14 cellular contexts compared by ENCODE assay signal in genomic region chr19:19485998-19486290, GRCh38. TPM values are rescaled to one million over a fixed set of nuclear protein-coding genes. Genes with fewer than 3 reads are reported as not detected.
A peak's percentile ranks its signal among the peaks of the same experiment; 100 is the strongest.
DNase-seq lines count a peak whose midpoint lies in the region; ATAC-seq and TF ChIP-seq lines count a peak whose summit lies in the region.
"Had no signal": no experiment of that assay in that cellular context is flagged by ENCODE, and none has a peak within 500 bp of the region (broad histone marks: within the 10 kb centered on the region; RNA-seq: fewer than 3 reads in every experiment).

No MANE protein-coding gene starts in this region.

- no peaks in the 10 kb centered on the region for H3K27me3 Mint-ChIP-seq in T-cell

- no peaks in the 10 kb centered on the region for H3K9me3 Mint-ChIP-seq in T-cell
- no peaks in the 10 kb centered on the region for H3K9me3 Mint-ChIP-seq in stimulated activated effector memory CD8-positive, alpha-beta T cell treated with anti-CD3 and anti-CD28 coated beads, Interleukin-12 subunit alpha, Interleukin-12 subunit beta, amount 100 ng/mL, for 72 hours

- H2AFZ ChIP-seq in hepatocyte, result no peak overlapping the region

- peaks cover 8% of the 10 kb centered on the region for H3K36me3 Mint-ChIP-seq in T-cell
- peaks cover 53% of the 10 kb centered on the region for H3K36me3 Mint-ChIP-seq in stimulated activated effector memory CD8-positive, alpha-beta T cell treated with anti-CD3 and anti-CD28 coated beads, Interleukin-12 subunit alpha, Interleukin-12 subunit beta, amount 100 ng/mL, for 72 hours

- peaks cover 63% of the 10 kb centered on the region for H3K79me2 ChIP-seq in hepatocyte

- H3K27ac Mint-ChIP-seq in T-cell, result peak overlapping the region; percentile 95 to 99
- H3K27ac Mint-ChIP-seq in stimulated activated effector memory CD8-positive, alpha-beta T cell treated with anti-CD3 and anti-CD28 coated beads, Interleukin-12 subunit alpha, Interleukin-12 subunit beta, amount 100 ng/mL, for 72 hours, result peak overlapping the region; percentile 97

- CTCF ChIA-PET in T-cell (lab: Charles Lee), result no interaction called here

- no peak overlapping the region for H3K4me3 Mint-ChIP-seq in T-cell
- H3K4me3 Mint-ChIP-seq in stimulated activated effector memory CD8-positive, alpha-beta T cell treated with anti-CD3 and anti-CD28 coated beads, Interleukin-12 subunit alpha, Interleukin-12 subunit beta, amount 100 ng/mL, for 72 hours, result no peak overlapping the region

- H3K4me2 ChIP-seq in hepatocyte, result no peak overlapping the region

- no peak for ATAC-seq in T-cell (replicated peaks in 1 of 4)
- ATAC-seq in stimulated activated effector memory CD8-positive, alpha-beta T cell treated with anti-CD3 and anti-CD28 coated beads, Interleukin-12 subunit alpha, Interleukin-12 subunit beta, amount 100 ng/mL, for 72 hours, result no peak
- ATAC-seq in GM18498 (IDR thresholded peaks at IDR 0.05; ENCODE audit: unreplicated experiment), result no peak
- ATAC-seq: foreskin keratinocyte had no signal

- DNase-seq in left ventricle myocardium inferior (no peak), right atrium auricular region (ENCODE audit: low spot score) (no peak), T-cell (no peak), hepatocyte (ENCODE audit: low spot score) (no peak), occipital lobe (lab: John Stamatoyannopoulos, UW) (no peak)
- DNase-seq in stimulated activated effector memory CD8-positive, alpha-beta T cell treated with anti-CD3 and anti-CD28 coated beads, Interleukin-12 subunit alpha, Interleukin-12 subunit beta, amount 100 ng/mL, for 72 hours (ENCODE audit: low spot score in 2 of 2), result no peak
- DNase-seq in stimulated activated CD8-positive, alpha-beta memory T cell treated with anti-CD3 and anti-CD28 coated beads, Interleukin-4, amount 100 ng/mL, for 48 hours, result no peak
- DNase-seq: activated gamma-delta T cell; effector CD8-positive, alpha-beta T cell; NCI-H526 treated with DMSO at 0.1 percent for 48 hours; RPMI8226 had no signal

- H3K9me2 ChIP-seq in hepatocyte (replicated peaks; ENCODE audit: insufficient read depth), result no peaks in the 10 kb centered on the region

- no peaks in the 10 kb centered on the region for H4K20me1 ChIP-seq in hepatocyte (ENCODE audit: insufficient read depth, poor library complexity, severe bottlenecking)

- H3K9me3 ChIP-seq in left ventricle myocardium inferior (replicated peaks) (no peaks in the 10 kb centered on the region), right atrium auricular region (no peaks in the 10 kb centered on the region), hepatocyte (ENCODE audit: low read depth) (no peaks in the 10 kb centered on the region)
- H3K9me3 ChIP-seq: suprapubic skin had no signal

- H3K27me3 ChIP-seq in left ventricle myocardium inferior (ENCODE audit: low read depth), result no peaks in the 10 kb centered on the region
- no peaks in the 10 kb centered on the region for H3K27me3 ChIP-seq in right atrium auricular region
- no peaks in the 10 kb centered on the region for H3K27me3 ChIP-seq in hepatocyte
- H3K27me3 ChIP-seq: foreskin keratinocyte, suprapubic skin had no signal

- intact Hi-C loops in left ventricle myocardium inferior (cut with micrococcal nuclease), result no loop called here

- H3K4me1 Mint-ChIP-seq in T-cell, result peaks cover 64 to 75% (median 70%) of the 10 kb centered on the region in 3 donors
- peaks cover 76% of the 10 kb centered on the region for H3K4me1 Mint-ChIP-seq in stimulated activated effector memory CD8-positive, alpha-beta T cell treated with anti-CD3 and anti-CD28 coated beads, Interleukin-12 subunit alpha, Interleukin-12 subunit beta, amount 100 ng/mL, for 72 hours

- POLR2A ChIA-PET in T-cell (lab: Charles Lee), result no interaction called here

- TF ChIP-seq CTCF in left ventricle myocardium inferior (IDR thresholded peaks at IDR 0.05; ENCODE audit: borderline replicate concordance) (no peak), right atrium auricular region (IDR thresholded peaks at IDR 0.05) (no peak), hepatocyte (IDR thresholded peaks at IDR 0.05; ENCODE audit: poor library complexity) (no peak)

- H3K27ac ChIP-seq in left ventricle myocardium inferior (replicated peaks) (peak overlapping the region; percentile 51), right atrium auricular region (no peak overlapping the region), hepatocyte (peak overlapping the region; percentile 66)
- H3K27ac ChIP-seq: foreskin keratinocyte, suprapubic skin had no signal

- 67% methylated on average over 5 of the region's 5 CpGs for WGBS in hepatocyte (ENCODE audit: low lambda C conversion rate, missing lambda C conversion rate)

- no peak overlapping the region for H3K4me3 ChIP-seq in left ventricle myocardium inferior
- H3K4me3 ChIP-seq in right atrium auricular region, result no peak overlapping the region
- no peak overlapping the region for H3K4me3 ChIP-seq in hepatocyte
- H3K4me3 ChIP-seq: suprapubic skin had no signal

- H3K4me1 ChIP-seq in left ventricle myocardium inferior (peaks cover 72% of the 10 kb centered on the region), right atrium auricular region (peaks cover 0 to 67% of the 10 kb centered on the region in 2 donors), hepatocyte (ENCODE audit: insufficient read depth) (peaks cover 64% of the 10 kb centered on the region)

- H3K36me3 ChIP-seq in left ventricle myocardium inferior, result no peaks in the 10 kb centered on the region
- H3K36me3 ChIP-seq in right atrium auricular region, result no peaks in the 10 kb centered on the region
- H3K36me3 ChIP-seq in hepatocyte (replicated peaks; ENCODE audit: insufficient read depth, low read depth), result no peaks in the 10 kb centered on the region

RNA-seq across cellular contexts. Expression of gene TSSK6, which starts 29.4 kb away (rescaled TPM):
- total RNA-seq in left ventricle myocardium inferior (0.77 TPM), right atrium auricular region (1 to 10 TPM; 1.2 to 1.3 TPM), T-cell (10 to 100 TPM in 3 of 5 donors, 1 to 10 TPM in 2; 3.9 to 13.0 (median 11.0) TPM), hepatocyte (0.87 and 1.1 TPM in 2 replicates), occipital lobe (1.2 TPM)
- 1.3 TPM in 1 of 2 replicates, not detected in the other for polyA plus RNA-seq in hepatocyte

RNA-seq across cellular contexts. Expression of gene NDUFA13, which starts 30.1 kb away (rescaled TPM):
- 1,029 TPM for total RNA-seq in left ventricle myocardium inferior
- 100 to 1,000 TPM in 1 of 2 donors, 10 to 100 TPM in 1; 59.3 to 198 TPM for total RNA-seq in right atrium auricular region
- total RNA-seq in T-cell, result 100 to 1,000 TPM; 188 to 235 (median 233) TPM
- 46.3 and 80.4 TPM in 2 replicates for total RNA-seq in hepatocyte
- polyA plus RNA-seq in hepatocyte, result 598 and 615 TPM in 2 replicates
- 60.4 TPM for total RNA-seq in occipital lobe

RNA-seq across cellular contexts. Expression of gene YJEFN3, which starts 42.8 kb away (rescaled TPM):
- total RNA-seq in left ventricle myocardium inferior, result 7.8 TPM
- total RNA-seq in right atrium auricular region, result 1 to 10 TPM in 1 of 2 donors, under 1 TPM in 1; 0.85 to 1.5 TPM
- 10 to 100 TPM in 3 of 5 donors, 1 to 10 TPM in 2; 5.4 to 14.2 (median 12.5) TPM for total RNA-seq in T-cell
- 0.72 and 3.0 TPM in 2 replicates for total RNA-seq in hepatocyte
- 12.5 and 14.0 TPM in 2 replicates for polyA plus RNA-seq in hepatocyte
- total RNA-seq in occipital lobe, result 1.6 TPM

RNA-seq across cellular contexts. Expression of gene CILP2, which starts 52.1 kb away (rescaled TPM):
- total RNA-seq in left ventricle myocardium inferior (0.08 TPM), right atrium auricular region (under 1 TPM; 0.19 to 0.24 TPM), T-cell (1 to 10 TPM in 1 of 5 donors, under 1 TPM in 4; 0.23 to 1.3 (median 0.41) TPM), hepatocyte (5.4 and 5.7 TPM in 2 replicates), occipital lobe (0.62 TPM)
- 16.5 and 22.5 TPM in 2 replicates for polyA plus RNA-seq in hepatocyte

Comparison
In these comparisons a context has a peak if more than half of its experiments do, and no peak if none do; other contexts are left out.
1. H3K27ac ChIP-seq: peak in left ventricle myocardium inferior (single experiment) and hepatocyte (single experiment); none in right atrium auricular region (0 of 2).